Comparison of ENCODE assay signal across 9 cellular contexts in genomic region chr12:74455429-74455828, GRCh38.
"Had no signal": no experiment of that assay in that cellular context is flagged by ENCODE, and none has a peak within 500 bp of the region (broad histone marks: within the 10 kb centered on the region; RNA-seq: fewer than 3 reads in every experiment).

No MANE protein-coding gene starts in this region.

- H3K4me3 Mint-ChIP-seq: GM23338, H9, HFFc6 had no signal

- H3K9me3 ChIP-seq: HAP-1 had no signal

- H3K4me1 ChIP-seq: HAP-1 had no signal

- H3K4me1 Mint-ChIP-seq: GM23338, H9 had no signal

- H3K9ac ChIP-seq: GM23248 had no signal

- H3K27ac Mint-ChIP-seq: GM23338, H9, HFFc6 had no signal

- DNase-seq: GM23248, GOT3, H7, H9, HCEC 1CT, HFFc6 had no signal

- ATAC-seq: GM23338, HCT116 had no signal

- H2AFZ ChIP-seq: GM23248, GM23338 had no signal

- H3K27ac ChIP-seq: GM23248 had no signal

- H3K4me2 ChIP-seq: GM23338 had no signal

- H3K9me3 Mint-ChIP-seq: GM23338, H9 had no signal

- H3K36me3 ChIP-seq: HAP-1 had no signal

- H3K4me3 ChIP-seq: GM23248, GM23338, HAP-1 had no signal
